In genomic region chr16:84513111-84514065, GRCh38 we compare ENCODE assay signal across 9 cellular contexts. TPM values are rescaled to one million over a fixed set of nuclear protein-coding genes. Genes with fewer than 3 reads are reported as not detected.
DNase-seq lines count a peak whose midpoint lies in the region; ATAC-seq and TF ChIP-seq lines count a peak whose summit lies in the region.
"Had no signal": no experiment of that assay in that cellular context is flagged by ENCODE, and none has a peak within 500 bp of the region (broad histone marks: within the 10 kb centered on the region; RNA-seq: fewer than 3 reads in every experiment).

No MANE protein-coding gene starts in this region.

- H3K36me3 ChIP-seq in hepatocyte (replicated peaks; ENCODE audit: insufficient read depth, low read depth) = no peaks in the 10 kb centered on the region
- H3K36me3 ChIP-seq in endodermal cell (ENCODE audit: control insufficient read depth, insufficient read depth, low read length) = no peaks in the 10 kb centered on the region

- no peaks in the 10 kb centered on the region for H3K27me3 ChIP-seq in hepatocyte
- no peaks in the 10 kb centered on the region for H3K27me3 ChIP-seq in endodermal cell (ENCODE audit: control insufficient read depth, insufficient read depth, low read length, poor library complexity, severe bottlenecking)

- WGBS in hepatocyte (ENCODE audit: low lambda C conversion rate, missing lambda C conversion rate) = 73% methylated on average over 22 of the region's 23 CpGs
- 91 to 93% methylated on average over 22 to 23 of the region's 23 CpGs for WGBS in endodermal cell (ENCODE audit: insufficient coverage in 1 of 2, insufficient read length in 1 of 2), 2 experiments

- no peaks in the 10 kb centered on the region for H3K79me2 ChIP-seq in hepatocyte

- peaks cover 70% of the 10 kb centered on the region for H3K4me1 Mint-ChIP-seq in stimulated activated naive CD8-positive, alpha-beta T cell treated with anti-CD3 and anti-CD28 coated beads, Interleukin-15, Interleukin-2, amounts not matched to agents 100 ng/mL and 50 ng/mL, for 24 hours (ENCODE audit: low read depth)
- peaks cover 71% of the 10 kb centered on the region for H3K4me1 Mint-ChIP-seq in activated CD8-positive, alpha-beta T cell treated with anti-CD3 and anti-CD28 coated beads for 36 hours (ENCODE audit: low read depth)
- H3K4me1 Mint-ChIP-seq in endodermal cell = peaks cover 9% of the 10 kb centered on the region

- intact Hi-C loops in activated CD8-positive, alpha-beta T cell treated with anti-CD3 and anti-CD28 coated beads for 36 hours (cut with micrococcal nuclease) = loop anchor here (2.0 to 10.0 kb wide), 3 partner anchors 35 to 211 kb away; no protein-coding TSS in a partner anchor
- intact Hi-C loops in Right ventricle myocardium inferior (cut with DNase I) = no loop called here

- no peak overlapping the region for H3K9ac ChIP-seq in endodermal cell (ENCODE audit: extremely low read depth, low read length, poor library complexity, severe bottlenecking)

- no peak overlapping the region for H3K4me2 ChIP-seq in hepatocyte

- no peaks in the 10 kb centered on the region for H3K9me2 ChIP-seq in hepatocyte (replicated peaks; ENCODE audit: insufficient read depth)

- ATAC-seq in stimulated activated naive CD8-positive, alpha-beta T cell treated with anti-CD3 and anti-CD28 coated beads, Interleukin-15, Interleukin-2, amounts not matched to agents 100 U/mL and 50 U/mL, for 24 hours = no peak
- no peak for ATAC-seq in activated CD8-positive, alpha-beta T cell treated with anti-CD3 and anti-CD28 coated beads for 36 hours
- no peak for ATAC-seq in Right ventricle myocardium inferior

- no peak for DNase-seq in stimulated activated naive CD8-positive, alpha-beta T cell treated with anti-CD3 and anti-CD28 coated beads, Interleukin-15, Interleukin-2, amounts not matched to agents 100 U/mL and 50 U/mL, for 24 hours
- no peak for DNase-seq in activated CD8-positive, alpha-beta T cell treated with anti-CD3 and anti-CD28 coated beads for 36 hours
- DNase-seq in hepatocyte (ENCODE audit: low spot score) (peak; percentile 44), NCI-H1105 treated with DMSO at 0.1 percent for 48 hours (lab: John Stamatoyannopoulos, UW) (no peak), NCI-H2171 treated with DMSO at 0.1 percent for 48 hours (lab: John Stamatoyannopoulos, UW) (no peak), Right ventricle myocardium inferior (ENCODE audit: missing footprints) (no peak), endodermal cell (no peak)
- DNase-seq: NCI-H510A had no signal

- no peaks in the 10 kb centered on the region for H3K9me3 Mint-ChIP-seq in stimulated activated naive CD8-positive, alpha-beta T cell treated with anti-CD3 and anti-CD28 coated beads, Interleukin-15, Interleukin-2, amounts not matched to agents 100 ng/mL and 50 ng/mL, for 24 hours
- H3K9me3 Mint-ChIP-seq in activated CD8-positive, alpha-beta T cell treated with anti-CD3 and anti-CD28 coated beads for 36 hours = no peaks in the 10 kb centered on the region
- no peaks in the 10 kb centered on the region for H3K9me3 Mint-ChIP-seq in endodermal cell

- TF ChIP-seq CTCF in activated CD8-positive, alpha-beta T cell treated with anti-CD3 and anti-CD28 coated beads for 36 hours (IDR thresholded peaks at IDR 0.05) = no peak
- TF ChIP-seq CTCF in hepatocyte (IDR thresholded peaks at IDR 0.05; ENCODE audit: poor library complexity) = no peak
- TF ChIP-seq CTCF in endodermal cell (conservative IDR thresholded peaks at IDR 0.05) = no peak

- H3K4me3 ChIP-seq in hepatocyte = no peak overlapping the region
- H3K4me3 ChIP-seq in endodermal cell (ENCODE audit: low read length) = no peak overlapping the region

- no peaks in the 10 kb centered on the region for H3K9me3 ChIP-seq in hepatocyte (ENCODE audit: low read depth)
- no peaks in the 10 kb centered on the region for H3K9me3 ChIP-seq in endodermal cell (ENCODE audit: control insufficient read depth, low read length)

- H3K4me3 Mint-ChIP-seq in stimulated activated naive CD8-positive, alpha-beta T cell treated with anti-CD3 and anti-CD28 coated beads, Interleukin-15, Interleukin-2, amounts not matched to agents 100 ng/mL and 50 ng/mL, for 24 hours = no peak overlapping the region
- H3K4me3 Mint-ChIP-seq in activated CD8-positive, alpha-beta T cell treated with anti-CD3 and anti-CD28 coated beads for 36 hours = peak overlapping the region; percentile 55
- H3K4me3 Mint-ChIP-seq in endodermal cell = no peak overlapping the region

- POLR2A ChIA-PET in activated CD8-positive, alpha-beta T cell treated with anti-CD3 and anti-CD28 coated beads for 36 hours (lab: Charles Lee) = interaction anchor here (0.7 to 2.8 kb wide), 15 partner anchors 8 to 397 kb away, joined by 3 to 20 read pairs (median 5); partner anchors contain the start of genes COTL1, MBTPS1 and MEAK7

- no peaks in the 10 kb centered on the region for H3K4me1 ChIP-seq in hepatocyte (ENCODE audit: insufficient read depth)
- peaks cover 3% of the 10 kb centered on the region for H3K4me1 ChIP-seq in endodermal cell (ENCODE audit: control insufficient read depth, insufficient read depth, low read length)

- no peak overlapping the region for H3K27ac ChIP-seq in hepatocyte
- H3K27ac ChIP-seq in endodermal cell (ENCODE audit: low read depth, low read length) = no peak overlapping the region

- CTCF ChIA-PET in activated CD8-positive, alpha-beta T cell treated with anti-CD3 and anti-CD28 coated beads for 36 hours (lab: Charles Lee) = interaction anchor here (0.7 to 11.0 kb wide), 14 partner anchors 34 to 228 kb away, joined by 3 to 145 read pairs (median 4); no protein-coding TSS in a partner anchor

- no peaks in the 10 kb centered on the region for H3K36me3 Mint-ChIP-seq in stimulated activated naive CD8-positive, alpha-beta T cell treated with anti-CD3 and anti-CD28 coated beads, Interleukin-15, Interleukin-2, amounts not matched to agents 100 ng/mL and 50 ng/mL, for 24 hours (ENCODE audit: low read depth)
- peaks cover 21% of the 10 kb centered on the region for H3K36me3 Mint-ChIP-seq in activated CD8-positive, alpha-beta T cell treated with anti-CD3 and anti-CD28 coated beads for 36 hours (ENCODE audit: low read depth)
- no peaks in the 10 kb centered on the region for H3K36me3 Mint-ChIP-seq in endodermal cell (ENCODE audit: low read depth)

- peak overlapping the region; percentile 95 for H3K27ac Mint-ChIP-seq in stimulated activated naive CD8-positive, alpha-beta T cell treated with anti-CD3 and anti-CD28 coated beads, Interleukin-15, Interleukin-2, amounts not matched to agents 100 ng/mL and 50 ng/mL, for 24 hours
- H3K27ac Mint-ChIP-seq in activated CD8-positive, alpha-beta T cell treated with anti-CD3 and anti-CD28 coated beads for 36 hours = peak overlapping the region; percentile 98
- H3K27ac Mint-ChIP-seq in endodermal cell = no peak overlapping the region

- H4K20me1 ChIP-seq in hepatocyte (ENCODE audit: insufficient read depth, poor library complexity, severe bottlenecking) = no peaks in the 10 kb centered on the region

- no peak overlapping the region for H2AFZ ChIP-seq in hepatocyte

- H3K27me3 Mint-ChIP-seq in stimulated activated naive CD8-positive, alpha-beta T cell treated with anti-CD3 and anti-CD28 coated beads, Interleukin-15, Interleukin-2, amounts not matched to agents 100 ng/mL and 50 ng/mL, for 24 hours = no peaks in the 10 kb centered on the region
- no peaks in the 10 kb centered on the region for H3K27me3 Mint-ChIP-seq in activated CD8-positive, alpha-beta T cell treated with anti-CD3 and anti-CD28 coated beads for 36 hours
- H3K27me3 Mint-ChIP-seq in endodermal cell (ENCODE audit: insufficient read depth) = peaks cover 20% of the 10 kb centered on the region

RNA-seq across cellular contexts. Expression of gene MEAK7, which starts 8.9 kb away (rescaled TPM):
- total RNA-seq in activated CD8-positive, alpha-beta T cell treated with anti-CD3 and anti-CD28 coated beads for 36 hours = 10 to 100 TPM; 21.1 to 22.4 TPM
- total RNA-seq in hepatocyte (13.5 and 29.7 TPM in 2 replicates), Right ventricle myocardium inferior (7.4 TPM), endodermal cell (10 to 100 TPM; 30.3 to 34.9 TPM)
- 21.6 and 22.6 TPM in 2 replicates for polyA plus RNA-seq in hepatocyte
- polyA plus RNA-seq in endodermal cell (2013, experiment 1 of 2) = 16.1 TPM
- polyA plus RNA-seq in endodermal cell (2013, experiment 2 of 2) = 12.1 TPM
